ENCODE assay signal across 8 cellular contexts in genomic region chr1:145885738-145886287, GRCh38. TPM values are rescaled to one million over a fixed set of nuclear protein-coding genes. Genes with fewer than 3 reads are reported as not detected.
DNase-seq lines count a peak whose midpoint lies in the region; ATAC-seq and TF ChIP-seq lines count a peak whose summit lies in the region.

Gene ANKRD35, minus strand, starts transcription at chr1:145885866. Its CDS starts 108 bp downstream, at chr1:145885758.

- no peak within 1 kb of the TSS for H3K27ac Mint-ChIP-seq in CD8-positive, alpha-beta T cell
- H3K27ac Mint-ChIP-seq in endodermal cell = no peak within 1 kb of the TSS
- no peak within 1 kb of the TSS for H3K27ac Mint-ChIP-seq in mesothelial cell of epicardium

- H3K4me1 ChIP-seq in CD8-positive, alpha-beta T cell (ENCODE audit: insufficient read depth, low read length) = peaks cover 8% of the 10 kb centered on the region
- no peaks in the 10 kb centered on the region for H3K4me1 ChIP-seq in endodermal cell (ENCODE audit: control insufficient read depth, insufficient read depth, low read length)

- H3K4me3 Mint-ChIP-seq in CD8-positive, alpha-beta T cell = peak within 1 kb of the TSS; percentile 81
- peak within 1 kb of the TSS; percentile 67 for H3K4me3 Mint-ChIP-seq in endodermal cell
- H3K4me3 Mint-ChIP-seq in mesothelial cell of epicardium = peak within 1 kb of the TSS; percentile 80

- DNase-seq in CD8-positive, alpha-beta T cell = peak; percentile 74 to 92 (median 88)
- DNase-seq in HL-60 (ENCODE audit: low read depth in 1 of 2, low spot score in 1 of 2) (peak; percentile 40 to 72), endodermal cell (peak; percentile 95), mesothelial cell of epicardium (ENCODE audit: low spot score in 2 of 2, unreplicated experiment in 2 of 2) (peak; percentile 50 to 79)
- DNase-seq in NK-92 treated with Interleukin-12 subunit alpha and Interleukin-12 subunit beta, amount 100 ng/mL, for 24 hours (lab: John Stamatoyannopoulos, UW) = peak; percentile 24
- peak; percentile 54 for DNase-seq in activated CD8-positive, alpha-beta memory T cell treated with anti-CD3 and anti-CD28 coated beads, Interleukin-2, amount 50 U/mL, for 1 hour (ENCODE audit: extremely low read depth)
- peak; percentile 76 for DNase-seq in stimulated activated CD8-positive, alpha-beta memory T cell treated with anti-CD3 and anti-CD28 coated beads, Interleukin-12 subunit alpha, Interleukin-12 subunit beta, amount 100 ng/mL, for 4 hours (ENCODE audit: low read depth)

- CTCF ChIA-PET in CD8-positive, alpha-beta T cell (lab: Charles Lee) = interaction anchor here (0.8 to 9.6 kb wide), 4 partner anchors 24 to 92 kb away, joined by 3 to 75 read pairs (median 4); partner anchors contain the start of genes ITGA10 and NUDT17

- no peak within 1 kb of the TSS for H3K27ac ChIP-seq in CD8-positive, alpha-beta T cell (ENCODE audit: low read depth, low read length)
- H3K27ac ChIP-seq in HL-60 (replicated peaks) (no peak within 1 kb of the TSS), endodermal cell (ENCODE audit: low read depth, low read length) (no peak within 1 kb of the TSS)

- no peak within 1 kb of the TSS for H3K9ac ChIP-seq in endodermal cell (ENCODE audit: extremely low read depth, low read length, poor library complexity, severe bottlenecking)

- H3K4me1 Mint-ChIP-seq in CD8-positive, alpha-beta T cell (ENCODE audit: low read depth) = peaks cover 17% of the 10 kb centered on the region
- peaks cover 15% of the 10 kb centered on the region for H3K4me1 Mint-ChIP-seq in endodermal cell
- H3K4me1 Mint-ChIP-seq in mesothelial cell of epicardium = peaks cover 9% of the 10 kb centered on the region

- TF ChIP-seq CTCF in CD8-positive, alpha-beta T cell (IDR thresholded peaks at IDR 0.05) = no peak
- TF ChIP-seq CTCF in HL-60 (IDR thresholded peaks at IDR 0.05; ENCODE audit: insufficient read depth, low read length) = no peak
- no peak for TF ChIP-seq CTCF in endodermal cell (conservative IDR thresholded peaks at IDR 0.05)
- TF ChIP-seq CTCF in mesothelial cell of epicardium (IDR thresholded peaks at IDR 0.05; ENCODE audit: unreplicated experiment) = no peak

- no peaks in the 10 kb centered on the region for H3K9me3 Mint-ChIP-seq in CD8-positive, alpha-beta T cell
- no peaks in the 10 kb centered on the region for H3K9me3 Mint-ChIP-seq in endodermal cell
- H3K9me3 Mint-ChIP-seq in mesothelial cell of epicardium = no peaks in the 10 kb centered on the region

- peak within 1 kb of the TSS; percentile 84 for H3K4me3 ChIP-seq in CD8-positive, alpha-beta T cell (ENCODE audit: low read depth, low read length)
- H3K4me3 ChIP-seq in HL-60 (replicated peaks; ENCODE audit: insufficient read depth, low read length) (peak within 1 kb of the TSS; percentile 72), endodermal cell (ENCODE audit: low read length) (peak within 1 kb of the TSS; percentile 81)

- H3K27me3 ChIP-seq in CD8-positive, alpha-beta T cell (ENCODE audit: insufficient read depth, low read length) = no peaks in the 10 kb centered on the region
- H3K27me3 ChIP-seq in HL-60 (ENCODE audit: insufficient read depth, poor library complexity, severe bottlenecking) (peaks cover 6% of the 10 kb centered on the region), endodermal cell (ENCODE audit: control insufficient read depth, insufficient read depth, low read length, poor library complexity, severe bottlenecking) (peaks cover 33% of the 10 kb centered on the region)

- intact Hi-C loops in CD8-positive, alpha-beta T cell (cut with DNase I, micrococcal nuclease) = loop anchor here (1.0 to 5.0 kb wide), 5 partner anchors 27 to 41 kb away; partner anchors contain the start of genes NUDT17 (in 2 of the 2), PEX11B (in 2 of the 2) and PIAS3 (in 2 of the 2)

- no peaks in the 10 kb centered on the region for H3K36me3 Mint-ChIP-seq in CD8-positive, alpha-beta T cell
- H3K36me3 Mint-ChIP-seq in endodermal cell (ENCODE audit: low read depth) (no peaks in the 10 kb centered on the region), mesothelial cell of epicardium (no peaks in the 10 kb centered on the region)

- H3K9me3 ChIP-seq in CD8-positive, alpha-beta T cell (ENCODE audit: low read length) = no peaks in the 10 kb centered on the region
- no peaks in the 10 kb centered on the region for H3K9me3 ChIP-seq in endodermal cell (ENCODE audit: control insufficient read depth, low read length)

- H3K36me3 ChIP-seq in CD8-positive, alpha-beta T cell (ENCODE audit: insufficient read depth, low read length) = no peaks in the 10 kb centered on the region
- no peaks in the 10 kb centered on the region for H3K36me3 ChIP-seq in endodermal cell (ENCODE audit: control insufficient read depth, insufficient read depth, low read length)

- POLR2A ChIA-PET in CD8-positive, alpha-beta T cell (lab: Charles Lee) = interaction anchor here (0.9 to 2.9 kb wide), 3 partner anchors 21 to 41 kb away, joined by 3 to 21 read pairs (median 4); partner anchors contain the start of genes NUDT17 and PIAS3

- ATAC-seq in CD8-positive, alpha-beta T cell = peak; percentile 98
- ATAC-seq in GM21367 (IDR thresholded peaks at IDR 0.05; ENCODE audit: unreplicated experiment) = peak; percentile 96

- H3K27me3 Mint-ChIP-seq in CD8-positive, alpha-beta T cell (ENCODE audit: low read depth) = peaks cover 17% of the 10 kb centered on the region
- peaks cover 41% of the 10 kb centered on the region for H3K27me3 Mint-ChIP-seq in endodermal cell (ENCODE audit: insufficient read depth)
- peaks cover 36% of the 10 kb centered on the region for H3K27me3 Mint-ChIP-seq in mesothelial cell of epicardium (ENCODE audit: low read depth)

- WGBS in endodermal cell (ENCODE audit: insufficient coverage in 1 of 2, insufficient read length in 1 of 2), 2 experiments = 1 to 2% methylated on average over 9 to 36 of the region's 36 CpGs

RNA-seq across cellular contexts. Expression of gene ANKRD35, which starts in this region (rescaled TPM):
- total RNA-seq in CD8-positive, alpha-beta T cell = not detected
- total RNA-seq in endodermal cell (1 to 10 TPM in 1 of 2 donors, under 1 TPM in 1; 0.88 to 1.4 TPM), mesothelial cell of epicardium (0.40 to 0.61 TPM (median 0.58 TPM) in 3 replicates)
- 0.68 TPM for polyA plus RNA-seq in endodermal cell (2013, experiment 1 of 2)
- 0.70 TPM for polyA plus RNA-seq in endodermal cell (2013, experiment 2 of 2)

Comparison
In these comparisons a context has a peak if more than half of its experiments do, and no peak if none do; other contexts are left out.
1. Peak in DNase-seq, ATAC-seq and H3K4me3 ChIP-seq in CD8-positive, alpha-beta T cell; RNA of the gene not detected or under 1 TPM.
2. Peak in DNase-seq in mesothelial cell of epicardium; RNA of the gene not detected or under 1 TPM.
3. DNase-seq: peak in every context shown above with its lines; median percentile 95 in endodermal cell; 88 in CD8-positive, alpha-beta T cell; 76 in stimulated activated CD8-positive, alpha-beta memory T cell treated with anti-CD3 and anti-CD28 coated beads, Interleukin-12 subunit alpha, Interleukin-12 subunit beta, amount 100 ng/mL, for 4 hours; 64 in mesothelial cell of epicardium; 56 in HL-60; 54 in activated CD8-positive, alpha-beta memory T cell treated with anti-CD3 and anti-CD28 coated beads, Interleukin-2, amount 50 U/mL, for 1 hour; 24 in NK-92 treated with Interleukin-12 subunit alpha and Interleukin-12 subunit beta, amount 100 ng/mL, for 24 hours.